1 cellular context compared by ENCODE assay signal in the genomic region with DNA sequence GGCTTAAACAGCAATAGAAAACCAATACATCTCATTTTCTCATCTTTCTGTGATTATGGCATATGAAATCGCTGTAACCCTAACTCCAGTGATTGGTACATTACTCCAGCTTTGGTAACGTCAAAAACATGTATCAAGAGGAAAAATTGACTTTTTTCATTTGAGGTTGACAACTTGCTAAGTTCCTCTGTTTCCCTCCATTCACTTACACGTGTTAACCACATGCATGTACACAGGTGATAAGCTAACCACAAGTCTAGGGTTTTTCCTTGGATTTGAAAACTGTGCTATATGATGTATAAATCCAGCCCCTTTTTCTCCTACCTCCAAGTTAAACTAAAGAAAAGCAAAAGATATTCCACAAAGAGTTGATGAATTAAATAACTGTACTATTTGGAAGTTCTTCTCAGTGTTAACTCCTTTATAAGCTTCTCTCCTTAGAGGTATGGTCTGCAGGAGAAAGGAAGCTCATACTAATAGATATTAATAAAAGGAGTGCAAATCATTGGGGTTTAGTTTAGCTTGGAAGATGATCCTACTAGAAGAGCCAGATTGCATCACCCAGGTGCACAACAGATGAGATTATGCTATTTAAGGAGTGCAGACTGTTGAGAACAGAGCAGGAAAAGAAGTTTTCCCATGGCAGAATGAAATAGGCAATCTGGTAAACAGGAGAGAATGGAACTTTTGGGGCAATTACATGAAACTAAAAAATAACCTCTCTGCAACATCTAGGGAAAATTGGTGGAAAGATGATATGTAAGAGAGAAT.
TF ChIP-seq lines count a peak whose summit lies in the region.

No MANE protein-coding gene starts in this region.

TF ChIP-seq in K562, 482 proteins besides CTCF, POLR2A, EP300 and RAD21 (continued from another document):
- no peak for TF ChIP-seq PCBP2 (IDR thresholded peaks at IDR 0.05; ENCODE audit: low read depth, low read length, poor library complexity, severe bottlenecking)
- TF ChIP-seq ZBTB43 (CRISPR knock-in tag; IDR thresholded peaks at IDR 0.05): no peak
